Comparison of ENCODE assay signal across 4 cellular contexts in the genomic region with DNA sequence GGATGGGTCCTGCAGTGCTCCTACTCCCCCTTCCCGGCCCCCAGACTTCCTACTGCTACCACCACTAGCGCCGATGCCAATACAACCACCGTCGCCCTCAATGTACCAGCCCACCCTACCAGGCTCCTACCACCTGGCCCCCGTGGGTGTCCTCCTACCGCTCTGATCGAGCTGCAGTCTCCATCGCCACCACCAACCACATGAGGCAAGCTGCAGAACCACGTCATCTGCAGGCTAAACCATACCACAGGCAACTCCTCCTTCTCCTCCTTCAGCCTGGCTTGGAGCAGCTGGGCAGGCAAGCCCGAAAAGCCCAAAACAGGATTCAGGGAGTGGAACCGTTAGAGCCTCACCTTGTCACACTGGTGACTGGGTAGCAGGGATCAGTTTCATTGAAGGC. TPM values are rescaled to one million over a fixed set of nuclear protein-coding genes. Genes with fewer than 3 reads are reported as not detected.
"Had no signal": no experiment of that assay in that cellular context is flagged by ENCODE, and none has a peak within 500 bp of the region (broad histone marks: within the 10 kb centered on the region; RNA-seq: fewer than 3 reads in every experiment).

No MANE protein-coding gene starts in this region.

RNA-seq across cellular contexts. Expression of gene SPATA31C1, which starts 19.6 kb away (rescaled TPM):
- total RNA-seq: LHCN-M2, M059J, MCF 10A, NCI-H460 had no signal

RNA-seq across cellular contexts. Expression of gene SPATA31E1, which starts 54.7 kb away (rescaled TPM):
- total RNA-seq: LHCN-M2, M059J, MCF 10A, NCI-H460 had no signal
